ENCODE assay signal across 9 cellular contexts in genomic region chr10:121696854-121697253, GRCh38.
DNase-seq lines count a peak whose midpoint lies in the region; ATAC-seq and TF ChIP-seq lines count a peak whose summit lies in the region.
"Had no signal": no experiment of that assay in that cellular context is flagged by ENCODE, and none has a peak within 500 bp of the region (broad histone marks: within the 10 kb centered on the region; RNA-seq: fewer than 3 reads in every experiment).

No MANE protein-coding gene starts in this region.

- no peak for ATAC-seq in activated CD4-positive, alpha-beta T cell treated with anti-CD3 and anti-CD28 coated beads for 36 hours
- no peak for ATAC-seq in HG02885 (IDR thresholded peaks at IDR 0.05; ENCODE audit: poor library complexity, unreplicated experiment)

- H3K9me3 ChIP-seq in esophagus squamous epithelium (no peaks in the 10 kb centered on the region), sigmoid colon (no peaks in the 10 kb centered on the region)

- POLR2A ChIA-PET in activated CD4-positive, alpha-beta T cell treated with anti-CD3 and anti-CD28 coated beads for 36 hours (lab: Charles Lee): no interaction called here

- H3K27ac ChIP-seq in esophagus squamous epithelium (no peak overlapping the region), sigmoid colon (no peak overlapping the region)

- WGBS in esophagus squamous epithelium, 2 donors: 90% methylated on average over 3 of the region's 3 CpGs; no CpG with 5 or more reads in 1 of the 2 donors
- 73 to 78% methylated on average over 3 of the region's 3 CpGs for WGBS in sigmoid colon, 2 donors

- no peak overlapping the region for H3K4me3 ChIP-seq in esophagus squamous epithelium
- H3K4me3 ChIP-seq in sigmoid colon: no peak overlapping the region
- H3K4me3 ChIP-seq: lung had no signal

- no peaks in the 10 kb centered on the region for H3K36me3 Mint-ChIP-seq in activated CD4-positive, alpha-beta T cell treated with anti-CD3 and anti-CD28 coated beads for 36 hours (ENCODE audit: low read depth)

- CTCF ChIA-PET in activated CD4-positive, alpha-beta T cell treated with anti-CD3 and anti-CD28 coated beads for 36 hours (lab: Charles Lee): interaction anchor here (0.6 to 1.1 kb wide), 3 partner anchors 42 to 526 kb away, joined by 3 read pairs; no protein-coding TSS in a partner anchor

- TF ChIP-seq POLR2A in esophagus squamous epithelium (IDR thresholded peaks at IDR 0.05) (no peak), sigmoid colon (IDR thresholded peaks at IDR 0.05) (no peak)

- TF ChIP-seq CTCF in esophagus squamous epithelium (IDR thresholded peaks at IDR 0.05) (peak in 5 of 6 experiments; percentile 24 to 60 (median 34)), sigmoid colon (IDR thresholded peaks at IDR 0.05) (peak in 2 of 4 experiments; percentile 26 to 35)

- H3K36me3 ChIP-seq in esophagus squamous epithelium (no peaks in the 10 kb centered on the region), sigmoid colon (no peaks in the 10 kb centered on the region)

- peaks cover 10% of the 10 kb centered on the region for H3K9me3 Mint-ChIP-seq in activated CD4-positive, alpha-beta T cell treated with anti-CD3 and anti-CD28 coated beads for 36 hours (ENCODE audit: low read depth)

- no peak overlapping the region for H3K4me3 Mint-ChIP-seq in activated CD4-positive, alpha-beta T cell treated with anti-CD3 and anti-CD28 coated beads for 36 hours

- H3K27me3 ChIP-seq in esophagus squamous epithelium (no peaks in the 10 kb centered on the region), sigmoid colon (no peaks in the 10 kb centered on the region)

- peak; percentile 56 for DNase-seq in activated CD4-positive, alpha-beta T cell treated with anti-CD3 and anti-CD28 coated beads for 36 hours
- DNase-seq in activated CD4-positive, alpha-beta T cell treated with anti-CD3 and anti-CD28 coated beads for 4 hours: no peak
- DNase-seq in NCI-H1694 (lab: John Stamatoyannopoulos, UW) (peak; percentile 27), esophagus squamous epithelium (lab: John Stamatoyannopoulos, UW) (no peak), NCI-H446 treated with DMSO at 0.1 percent for 48 hours (lab: John Stamatoyannopoulos, UW) (no peak), sigmoid colon (no peak)
- peak; percentile 27 to 47 for DNase-seq in stimulated activated CD4-positive, alpha-beta T cell treated with anti-CD3 and anti-CD28 coated beads, Interleukin-2, amount 100 ng/mL, for 24 hours

- TF ChIP-seq EP300 in sigmoid colon (IDR thresholded peaks at IDR 0.05): no peak

- H3K27ac Mint-ChIP-seq in activated CD4-positive, alpha-beta T cell treated with anti-CD3 and anti-CD28 coated beads for 36 hours: no peak overlapping the region

- H3K4me1 ChIP-seq in esophagus squamous epithelium (peaks cover 0 to 28% (median 7%) of the 10 kb centered on the region in 3 donors), sigmoid colon (peaks cover 0 to 2% (median under 1%) of the 10 kb centered on the region in 4 donors)

- no peaks in the 10 kb centered on the region for H3K27me3 Mint-ChIP-seq in activated CD4-positive, alpha-beta T cell treated with anti-CD3 and anti-CD28 coated beads for 36 hours

- intact Hi-C loops in activated CD4-positive, alpha-beta T cell treated with anti-CD3 and anti-CD28 coated beads for 36 hours (cut with DNase I, micrococcal nuclease): loop anchor here in 1 of 2 experiments (1.0 kb wide), 1 partner anchor 755 kb away; no protein-coding TSS in a partner anchor
- intact Hi-C loops in esophagus squamous epithelium (cut with DNase I): no loop called here
- intact Hi-C loops in sigmoid colon (cut with DNase I): no loop called here

- H3K4me1 Mint-ChIP-seq in activated CD4-positive, alpha-beta T cell treated with anti-CD3 and anti-CD28 coated beads for 36 hours: no peaks in the 10 kb centered on the region

Comparison
In these comparisons a context has a peak if more than half of its experiments do, and no peak if none do; other contexts are left out.
1. DNase-seq: peak in activated CD4-positive, alpha-beta T cell treated with anti-CD3 and anti-CD28 coated beads for 36 hours (single experiment), NCI-H1694 (single experiment) and stimulated activated CD4-positive, alpha-beta T cell treated with anti-CD3 and anti-CD28 coated beads, Interleukin-2, amount 100 ng/mL, for 24 hours (2 of 2); none in activated CD4-positive, alpha-beta T cell treated with anti-CD3 and anti-CD28 coated beads for 4 hours (0 of 2), esophagus squamous epithelium (single experiment), NCI-H446 treated with DMSO at 0.1 percent for 48 hours (single experiment) and sigmoid colon (single experiment).